9 cellular contexts compared by ENCODE assay signal in the genomic region with DNA sequence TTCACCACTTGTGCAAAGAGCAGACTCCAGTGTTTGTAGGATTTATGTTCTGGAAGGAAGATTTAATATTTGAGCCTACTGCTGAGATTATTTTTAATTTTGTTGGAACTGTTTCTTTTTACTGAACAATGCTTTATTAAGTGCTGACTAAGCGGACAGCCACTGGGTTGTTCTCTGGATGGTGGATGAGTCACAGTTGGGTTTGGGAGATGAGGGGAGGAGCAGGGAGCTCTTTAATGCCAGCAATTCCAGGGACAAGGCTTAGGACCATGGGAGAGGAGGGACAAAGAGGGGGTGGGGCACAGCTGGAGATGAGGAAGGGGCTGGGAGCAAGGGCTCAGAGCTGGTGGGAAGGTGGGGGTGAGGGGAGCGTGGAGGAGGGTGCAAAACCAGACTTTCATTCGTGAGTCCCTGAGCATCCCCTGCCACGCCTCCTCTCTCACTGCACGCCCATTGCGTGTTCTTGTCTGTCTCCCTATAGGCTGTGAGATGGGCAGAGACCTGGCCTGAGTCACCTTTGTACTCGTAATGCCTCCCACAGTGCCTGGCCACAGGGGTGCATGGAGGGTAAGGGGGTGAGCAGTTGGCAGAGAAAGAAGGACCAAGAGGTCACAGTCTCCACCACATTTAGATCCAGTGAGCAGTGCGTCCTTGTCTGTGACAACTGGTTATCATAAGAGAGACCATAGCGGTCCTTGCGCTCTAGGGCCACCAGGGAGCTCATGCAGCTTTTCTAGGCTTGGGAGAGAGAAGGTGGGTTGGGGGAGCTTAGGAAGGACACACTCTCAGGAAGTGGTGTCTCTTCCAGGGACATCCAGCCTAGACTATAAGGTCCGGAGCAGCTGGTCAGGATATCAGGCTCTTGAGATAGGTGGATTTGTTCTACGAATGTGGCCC. TPM values are rescaled to one million over a fixed set of nuclear protein-coding genes. Genes with fewer than 3 reads are reported as not detected.
DNase-seq lines count a peak whose midpoint lies in the region; ATAC-seq and TF ChIP-seq lines count a peak whose summit lies in the region.
"Had no signal": no experiment of that assay in that cellular context is flagged by ENCODE, and none has a peak within 500 bp of the region (broad histone marks: within the 10 kb centered on the region; RNA-seq: fewer than 3 reads in every experiment).

No MANE protein-coding gene starts in this region.

- no peaks in the 10 kb centered on the region for H3K36me3 ChIP-seq in upper lobe of right lung

- TF ChIP-seq CTCF in cardiac fibroblast (IDR thresholded peaks at IDR 0.05; ENCODE audit: low read depth, low read length): no peak
- TF ChIP-seq CTCF in upper lobe of right lung (IDR thresholded peaks at IDR 0.05): no peak

- H3K9me3 ChIP-seq in upper lobe of right lung: no peaks in the 10 kb centered on the region

- peak overlapping the region; percentile 48 for H3K27ac ChIP-seq in upper lobe of right lung

- ATAC-seq in upper lobe of right lung: no peak

- peaks cover 16% of the 10 kb centered on the region for H3K27me3 ChIP-seq in upper lobe of right lung

- no peak overlapping the region for H3K4me3 ChIP-seq in cardiac fibroblast (replicated peaks in 1 of 2; ENCODE audit: low read depth in 2 of 2, low read length in 2 of 2)
- H3K4me3 ChIP-seq in upper lobe of right lung: no peak overlapping the region

- peaks cover 17% of the 10 kb centered on the region for H3K4me1 ChIP-seq in upper lobe of right lung

- DNase-seq in NCI-H82 (lab: John Stamatoyannopoulos, UW) (peak; percentile 24), NCI-H82 treated with DMSO at 0.1 percent for 48 hours (lab: John Stamatoyannopoulos, UW; ENCODE audit: unreplicated experiment) (no peak), cardiac fibroblast (ENCODE audit: low read depth in 2 of 2) (peak; percentile 76 to 83), islet precursor cell (peak; percentile 84), upper lobe of right lung (no peak), AML-193 (lab: John Stamatoyannopoulos, UW) (no peak), T-helper 9 cell (no peak)
- no peak for DNase-seq in activated CD4-positive, alpha-beta T cell treated with anti-CD3 and anti-CD28 coated beads, Interleukin-2, amount 50 U/mL, for 4 hours
- DNase-seq: activated naive CD8-positive, alpha-beta T cell treated with anti-CD3 and anti-CD28 coated beads for 36 hours had no signal

- intact Hi-C loops in upper lobe of right lung (cut with DNase I): no loop called here

RNA-seq across cellular contexts. Expression of a gene that starts 18.4 kb away (rescaled TPM):
- total RNA-seq in upper lobe of right lung: 2.9 TPM

RNA-seq across cellular contexts. Expression of a gene that starts 48.2 kb away (rescaled TPM):
- 25.7 TPM for total RNA-seq in upper lobe of right lung

Comparison
In these comparisons a context has a peak if more than half of its experiments do, and no peak if none do; other contexts are left out.
1. DNase-seq: peak in NCI-H82 (single experiment), cardiac fibroblast (2 of 2) and islet precursor cell (single experiment); none in NCI-H82 treated with DMSO at 0.1 percent for 48 hours (single experiment), upper lobe of right lung (single experiment), activated CD4-positive, alpha-beta T cell treated with anti-CD3 and anti-CD28 coated beads, Interleukin-2, amount 50 U/mL, for 4 hours (0 of 2), AML-193 (0 of 2) and T-helper 9 cell (single experiment).